Comparison of ENCODE assay signal across 8 cellular contexts in genomic region chr14:102523200-102524025, GRCh38. TPM values are rescaled to one million over a fixed set of nuclear protein-coding genes. Genes with fewer than 3 reads are reported as not detected.
DNase-seq lines count a peak whose midpoint lies in the region; ATAC-seq and TF ChIP-seq lines count a peak whose summit lies in the region.

No MANE protein-coding gene starts in this region.

- H3K9me3 ChIP-seq in parathyroid adenoma (ENCODE audit: control insufficient read depth, low read length) (no peaks in the 10 kb centered on the region), left lung (no peaks in the 10 kb centered on the region)

- CTCF ChIA-PET in GM10248 (lab: Yijun Ruan, JAX) = interaction anchor here (1.0 to 3.1 kb wide), 17 partner anchors 9 to 251 kb away, joined by 3 to 25 read pairs (median 5); partner anchors contain the start of genes ANKRD9 and ZNF839

- no peaks in the 10 kb centered on the region for H3K27me3 Mint-ChIP-seq in effector memory CD8-positive, alpha-beta T cell

- H2AFZ ChIP-seq in parathyroid adenoma = peak overlapping the region; percentile 28

- ATAC-seq in effector memory CD8-positive, alpha-beta T cell (replicated peaks) = no peak
- ATAC-seq in left lung = no peak

- H3K4me3 ChIP-seq in H7 (ENCODE audit: insufficient read depth, low read depth, low read length) (no peak overlapping the region), parathyroid adenoma (ENCODE audit: low read depth, low read length) (no peak overlapping the region), left lung (peak overlapping the region in 1 of 2 donors; percentile 51)

- POLR2A ChIA-PET in GM10248 (lab: Yijun Ruan, JAX) = no interaction called here

- H3K4me2 ChIP-seq in parathyroid adenoma (ENCODE audit: low read length) = no peak overlapping the region

- DNase-seq in H7 (peak; percentile 62), NCI-H69 (lab: John Stamatoyannopoulos, UW) (peak; percentile 88), A172 (ENCODE audit: low spot score) (no peak), middle frontal gyrus (ENCODE audit: extremely low spot score, low spot score) (no peak), GM10248 (ENCODE audit: extremely low spot score) (no peak), left lung (no peak)
- no peak for DNase-seq in effector memory CD8-positive, alpha-beta T cell

- H3K36me3 Mint-ChIP-seq in effector memory CD8-positive, alpha-beta T cell (ENCODE audit: insufficient read depth) = no peaks in the 10 kb centered on the region

- H3K4me1 ChIP-seq in parathyroid adenoma = peaks cover 3% of the 10 kb centered on the region
- peaks cover 11 to 32% of the 10 kb centered on the region in 2 donors for H3K4me1 ChIP-seq in left lung

- intact Hi-C loops in left lung (cut with DNase I) = no loop called here

- peak overlapping the region; percentile 84 to 86 for H3K4me3 Mint-ChIP-seq in effector memory CD8-positive, alpha-beta T cell

- H3K79me2 ChIP-seq in parathyroid adenoma = no peaks in the 10 kb centered on the region

- H3K27ac ChIP-seq in parathyroid adenoma = no peak overlapping the region
- no peak overlapping the region for H3K27ac ChIP-seq in left lung

- H3K4me1 Mint-ChIP-seq in effector memory CD8-positive, alpha-beta T cell (ENCODE audit: low read depth in 2 of 2) = peaks cover 19 to 21% of the 10 kb centered on the region in 2 donors

- no peaks in the 10 kb centered on the region for H3K9me3 Mint-ChIP-seq in effector memory CD8-positive, alpha-beta T cell

- H3K36me3 ChIP-seq in H7 (replicated peaks; ENCODE audit: control insufficient read depth, insufficient read depth, low read length) (no peaks in the 10 kb centered on the region), parathyroid adenoma (ENCODE audit: control insufficient read depth, insufficient read depth, low read length) (no peaks in the 10 kb centered on the region), left lung (no peaks in the 10 kb centered on the region)

- no peak for TF ChIP-seq CTCF in parathyroid adenoma (IDR thresholded peaks at IDR 0.05)
- no peak for TF ChIP-seq CTCF in GM10248 (IDR thresholded peaks at IDR 0.05; ENCODE audit: control extremely low read depth, extremely low read depth, low read depth, missing control alignments)
- TF ChIP-seq CTCF in left lung (IDR thresholded peaks at IDR 0.05) = no peak

- peak overlapping the region in 1 of 2 donors; percentile 59 for H3K27ac Mint-ChIP-seq in effector memory CD8-positive, alpha-beta T cell

- no peaks in the 10 kb centered on the region for H3K27me3 ChIP-seq in H7 (ENCODE audit: control insufficient read depth, insufficient read depth, low read length)
- no peaks in the 10 kb centered on the region for H3K27me3 ChIP-seq in parathyroid adenoma (ENCODE audit: control insufficient read depth, insufficient read depth, low read length)
- H3K27me3 ChIP-seq in left lung = no peaks in the 10 kb centered on the region

- no peak overlapping the region for H3K9ac ChIP-seq in parathyroid adenoma

RNA-seq across cellular contexts. Expression of gene ANKRD9, which starts 13.8 kb away (rescaled TPM):
- total RNA-seq in H7 (2014; rRNA removed; shearing (Covaris generic)) = 52.0 and 55.7 TPM in 2 replicates
- 23.6 and 25.5 TPM in 2 replicates for total RNA-seq in A172 (2014; rRNA removed; shearing (Covaris generic))
- total RNA-seq in left lung = 10 to 100 TPM; 19.5 to 32.3 TPM

Comparison
In these comparisons a context has a peak if more than half of its experiments do, and no peak if none do; other contexts are left out.
1. DNase-seq: peak in H7 (single experiment) and NCI-H69 (single experiment); none in effector memory CD8-positive, alpha-beta T cell (0 of 3), A172 (single experiment), middle frontal gyrus (single experiment), GM10248 (single experiment) and left lung (0 of 2).